Comparison of ENCODE assay signal across 7 cellular contexts in the genomic region with DNA sequence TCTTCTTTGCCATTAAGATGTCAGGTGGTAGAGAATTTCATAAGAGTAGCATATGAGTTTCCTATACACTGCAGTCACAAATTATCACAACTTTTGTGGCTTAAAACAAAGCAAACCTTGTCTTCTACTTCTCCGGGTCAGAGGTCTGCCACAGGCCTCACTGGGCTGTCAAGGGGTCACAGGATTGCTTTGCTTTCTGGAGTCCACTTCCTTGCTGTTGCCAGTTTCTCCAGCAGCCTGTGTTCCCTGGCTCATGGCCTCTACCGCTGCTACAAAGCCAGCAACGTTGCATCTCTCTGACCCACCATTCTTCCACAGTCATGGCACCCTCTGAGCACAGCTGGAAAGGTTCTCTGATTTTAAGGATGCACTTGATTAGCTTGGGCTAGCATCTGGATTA.
"Had no signal": no experiment of that assay in that cellular context is flagged by ENCODE, and none has a peak within 500 bp of the region (broad histone marks: within the 10 kb centered on the region; RNA-seq: fewer than 3 reads in every experiment).

No MANE protein-coding gene starts in this region.

- ATAC-seq: HCT116, K562 had no signal

- DNase-seq: GM23248, GOT3, H7, HFFc6, IMR-90 had no signal
